In the genomic region with DNA sequence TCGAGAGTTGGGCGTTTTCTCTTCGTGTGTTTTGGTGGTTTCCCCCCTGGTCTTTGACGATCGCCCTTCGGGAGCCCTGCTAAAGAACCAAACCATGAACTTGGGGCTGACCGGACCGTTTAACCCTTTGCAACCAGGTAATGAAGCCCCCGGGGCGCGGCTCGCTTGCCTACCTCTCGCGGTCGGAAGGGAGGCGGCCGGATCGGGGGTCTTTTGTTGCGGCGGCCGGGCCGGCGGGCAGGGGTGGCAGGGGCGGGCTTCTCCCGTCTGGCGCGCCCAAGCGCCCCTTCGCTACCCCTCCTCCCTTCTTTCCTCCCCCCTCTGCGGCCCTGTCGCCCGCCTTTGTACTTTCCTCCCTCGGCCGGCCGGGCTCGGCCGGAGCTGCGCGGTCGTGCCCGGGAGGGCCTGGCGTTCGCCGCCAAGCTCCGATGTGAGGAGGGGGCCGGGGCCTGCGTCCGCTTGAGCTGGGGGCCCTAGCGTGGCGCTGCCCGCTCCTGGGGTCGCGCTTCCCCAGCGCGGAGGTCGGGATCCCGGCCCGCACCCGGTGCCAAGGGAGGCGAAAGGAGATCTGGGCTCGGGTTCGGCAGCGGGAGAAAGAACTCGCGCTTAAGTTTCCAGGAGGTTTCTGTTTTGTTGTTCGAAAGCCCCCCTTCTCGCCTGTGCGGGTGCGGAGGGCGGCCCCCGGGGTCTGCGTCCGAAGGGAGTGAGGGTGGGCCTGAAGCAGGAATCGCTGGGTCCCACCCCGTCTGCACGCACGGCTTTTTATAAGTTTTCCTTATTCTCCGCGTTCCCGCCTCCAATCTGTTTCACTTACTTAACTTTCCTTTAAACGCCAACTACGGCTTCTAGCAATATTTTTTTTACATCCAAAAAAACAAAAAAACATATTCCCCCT, we compare ENCODE assay signal across 8 cellular contexts.
DNase-seq lines count a peak whose midpoint lies in the region.

No MANE protein-coding gene starts in this region.

- H3K9ac ChIP-seq in muscle layer of colon (ENCODE audit: low read length): no peak overlapping the region

- H3K36me3 ChIP-seq in ectodermal cell (ENCODE audit: control insufficient read depth, insufficient read depth, low read length): peaks cover 4% of the 10 kb centered on the region
- H3K36me3 ChIP-seq in muscle layer of colon (ENCODE audit: insufficient read depth, low read length): peaks cover 5% of the 10 kb centered on the region

- WGBS in ectodermal cell, 2 experiments: 0% methylated on average over 82 of the region's 82 CpGs

- H3K27me3 ChIP-seq in ectodermal cell (ENCODE audit: control insufficient read depth, insufficient read depth, low read length, poor library complexity, severe bottlenecking) (peaks cover 21% of the 10 kb centered on the region), muscle layer of colon (ENCODE audit: control insufficient read depth in 1 of 2, insufficient read depth in 2 of 2, low read length in 2 of 2) (peaks cover 0 to 8% of the 10 kb centered on the region in 2 donors)

- H3K27ac ChIP-seq in ectodermal cell (ENCODE audit: insufficient read depth, low read depth, low read length, poor library complexity, severe bottlenecking): peak overlapping the region; percentile 27
- no peak overlapping the region for H3K27ac ChIP-seq in muscle layer of colon (ENCODE audit: low read depth, low read length)

- peak; percentile 65 for DNase-seq in activated CD8-positive, alpha-beta memory T cell treated with anti-CD3 and anti-CD28 coated beads for 24 hours
- no peak for DNase-seq in activated CD8-positive, alpha-beta memory T cell treated with anti-CD3 and anti-CD28 coated beads, Interleukin-2, amount 50 U/mL, for 48 hours
- DNase-seq in NCI-H748 treated with DMSO at 0.1 percent for 48 hours (lab: John Stamatoyannopoulos, UW) (peak; percentile 14), glomerular visceral epithelial cell (ENCODE audit: extremely low spot score) (no peak), OCI-M1 (lab: John Stamatoyannopoulos, UW) (no peak)
- no peak for DNase-seq in activated CD4-positive, alpha-beta T cell treated with anti-CD3 and anti-CD28 coated beads for 4 hours

- peaks cover 22% of the 10 kb centered on the region for H3K4me1 ChIP-seq in ectodermal cell (ENCODE audit: control insufficient read depth, insufficient read depth, low read length)
- no peaks in the 10 kb centered on the region for H3K4me1 ChIP-seq in muscle layer of colon (ENCODE audit: insufficient read depth, low read length)

- H3K9me3 ChIP-seq in ectodermal cell (ENCODE audit: control insufficient read depth, low read length) (no peaks in the 10 kb centered on the region), muscle layer of colon (ENCODE audit: low read length) (no peaks in the 10 kb centered on the region)

- H3K4me3 ChIP-seq in ectodermal cell (ENCODE audit: insufficient read depth, low read depth, low read length) (peak overlapping the region; percentile 58), muscle layer of colon (ENCODE audit: low read depth in 1 of 2, low read length in 2 of 2) (peak overlapping the region; percentile 77 to 78)

Comparison
In these comparisons a context has a peak if more than half of its experiments do, and no peak if none do; other contexts are left out.
1. DNase-seq: peak in activated CD8-positive, alpha-beta memory T cell treated with anti-CD3 and anti-CD28 coated beads for 24 hours (single experiment) and NCI-H748 treated with DMSO at 0.1 percent for 48 hours (single experiment); none in activated CD8-positive, alpha-beta memory T cell treated with anti-CD3 and anti-CD28 coated beads, Interleukin-2, amount 50 U/mL, for 48 hours (single experiment), glomerular visceral epithelial cell (single experiment), OCI-M1 (single experiment) and activated CD4-positive, alpha-beta T cell treated with anti-CD3 and anti-CD28 coated beads for 4 hours (0 of 2).